1 cellular context compared by ENCODE assay signal in the genomic region with DNA sequence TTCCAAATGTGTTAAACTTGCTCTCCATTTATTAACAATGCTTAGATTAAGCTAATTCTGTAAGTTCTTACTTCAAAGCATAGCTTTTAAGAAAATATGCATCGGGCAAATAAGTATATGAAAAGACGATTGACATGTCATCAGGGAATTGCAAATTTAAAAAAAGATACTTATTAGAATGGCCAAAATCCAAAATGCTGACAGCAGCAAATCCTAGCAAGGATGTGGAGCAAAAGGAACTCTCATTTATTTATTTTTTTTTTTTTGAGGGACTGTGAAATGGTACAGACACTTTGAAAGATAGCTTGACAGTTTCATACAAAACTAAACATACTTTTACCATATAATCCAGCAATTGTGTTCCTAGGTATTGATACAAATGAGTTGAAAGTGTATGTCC.
TF ChIP-seq lines count a peak whose summit lies in the region.

No MANE protein-coding gene starts in this region.

TF ChIP-seq in HepG2, 621 proteins besides CTCF, POLR2A, EP300 and RAD21 (continued from another document):
- TF ChIP-seq MAFK (conservative IDR thresholded peaks at IDR 0.05 in 1 of 2, IDR thresholded peaks at IDR 0.05 in 1 of 2; ENCODE audit: low read length in 2 of 2) (peak; percentile 73 to 89), POLR2G (IDR thresholded peaks at IDR 0.05; ENCODE audit: low read depth, low read length) (no peak)
